15 cellular contexts compared by ENCODE assay signal in the genomic region with DNA sequence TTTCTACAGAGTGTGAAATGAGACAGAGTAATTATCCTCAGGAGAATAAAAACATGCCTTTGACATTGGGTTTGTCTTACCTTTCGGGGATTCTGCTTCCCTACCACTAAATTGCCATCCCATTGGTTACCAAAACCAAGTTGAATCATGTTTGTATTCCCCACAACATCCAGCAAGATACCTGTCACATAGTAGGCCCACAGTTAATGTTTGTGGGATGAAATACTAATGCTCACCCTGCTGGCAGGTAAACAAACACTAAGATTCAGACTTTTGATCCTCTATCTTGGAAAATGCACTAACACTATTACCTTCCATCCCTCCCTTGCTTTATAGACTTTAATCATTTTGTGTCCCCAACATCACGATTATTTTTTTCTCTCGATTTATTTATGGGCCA.
"Had no signal": no experiment of that assay in that cellular context is flagged by ENCODE, and none has a peak within 500 bp of the region (broad histone marks: within the 10 kb centered on the region; RNA-seq: fewer than 3 reads in every experiment).

No MANE protein-coding gene starts in this region.

- H3K36me3 ChIP-seq: esophagus squamous epithelium, left ventricle myocardium inferior, upper lobe of right lung had no signal

- H3K9me3 Mint-ChIP-seq: immature natural killer cell, T-cell, WTC11 had no signal

- ATAC-seq: upper lobe of right lung, WTC11 had no signal

- H3K4me3 Mint-ChIP-seq: immature natural killer cell, T-cell, WTC11 had no signal

- H3K27me3 ChIP-seq: esophagus squamous epithelium, upper lobe of right lung had no signal

- H3K4me1 ChIP-seq: esophagus squamous epithelium, left ventricle myocardium inferior, upper lobe of right lung had no signal

- H3K27ac ChIP-seq: esophagus squamous epithelium, left ventricle myocardium inferior, upper lobe of right lung had no signal

- H3K4me3 ChIP-seq: esophagus squamous epithelium, left ventricle myocardium inferior, upper lobe of right lung had no signal

- H3K27me3 Mint-ChIP-seq: progenitor cell of endocrine pancreas, T-cell had no signal

- H3K4me1 Mint-ChIP-seq: WTC11 had no signal

- H3K9me3 ChIP-seq: esophagus squamous epithelium, left ventricle myocardium inferior, upper lobe of right lung had no signal

- DNase-seq: activated CD4-positive, alpha-beta T cell treated with anti-CD3 and anti-CD28 coated beads for 4 hours; activated gamma-delta T cell; activated T-cell treated with anti-CD3 and anti-CD28 coated beads for 4 hours; dermis blood vessel endothelial cell; effector memory CD4-positive, alpha-beta T cell; esophagus squamous epithelium; immature natural killer cell; left ventricle myocardium inferior; mammary epithelial cell; midbrain; stimulated activated CD4-positive, alpha-beta T cell treated with anti-CD3 and anti-CD28 coated beads, Interleukin-2, amount 100 ng/mL, for 24 hours; T-cell; upper lobe of right lung had no signal

- H3K27ac Mint-ChIP-seq: immature natural killer cell, progenitor cell of endocrine pancreas, T-cell, WTC11 had no signal

- H3K36me3 Mint-ChIP-seq: immature natural killer cell, T-cell, WTC11 had no signal
